Comparison of ENCODE assay signal across 11 cellular contexts in the genomic region with DNA sequence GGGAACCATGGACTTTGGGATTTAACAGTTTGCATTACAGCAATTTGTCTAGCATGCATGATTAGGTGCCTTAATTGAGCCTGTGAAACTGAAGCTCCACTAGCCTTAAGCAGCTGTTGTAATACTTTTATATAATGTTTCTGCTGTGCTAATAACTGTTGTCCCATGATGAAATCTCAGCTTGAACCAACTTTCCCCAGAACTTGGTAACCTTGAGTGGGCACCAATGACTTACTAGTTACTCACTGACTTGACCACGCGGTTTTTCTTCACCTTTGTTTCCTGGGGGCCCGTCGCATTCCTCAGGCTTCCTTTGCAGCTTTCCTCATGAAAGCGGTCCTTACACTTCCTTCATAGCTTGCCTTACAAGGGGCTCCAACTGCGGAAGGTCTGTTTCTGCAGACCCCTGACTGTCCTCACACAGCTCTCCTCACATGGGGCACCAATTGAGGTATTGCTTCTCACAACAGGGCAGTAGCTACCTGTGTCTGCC. TPM values are rescaled to one million over a fixed set of nuclear protein-coding genes. Genes with fewer than 3 reads are reported as not detected.
DNase-seq lines count a peak whose midpoint lies in the region; ATAC-seq and TF ChIP-seq lines count a peak whose summit lies in the region.
"Had no signal": no experiment of that assay in that cellular context is flagged by ENCODE, and none has a peak within 500 bp of the region (broad histone marks: within the 10 kb centered on the region; RNA-seq: fewer than 3 reads in every experiment).

No MANE protein-coding gene starts in this region.

- TF ChIP-seq CTCF in WTC11 (IDR thresholded peaks at IDR 0.05) (no peak), prostate gland (IDR thresholded peaks at IDR 0.05) (no peak), testis (IDR thresholded peaks at IDR 0.05) (no peak)

- H3K4me1 ChIP-seq in ES-I3 (ENCODE audit: insufficient read depth, low read length) (peaks cover 15% of the 10 kb centered on the region; the same call in 1 of the 2 replicates), iPS-15b (ENCODE audit: control insufficient read depth, insufficient read depth, low read length) (peaks cover 10% of the 10 kb centered on the region), prostate gland (replicated peaks) (peaks cover 12% of the 10 kb centered on the region), testis (peaks cover 4% of the 10 kb centered on the region)

- POLR2A ChIA-PET in WTC11 (lab: Charles Lee) = interaction anchor here (0.8 to 1.7 kb wide), 8 partner anchors 9 to 243 kb away, joined by 3 to 15 read pairs (median 3); a partner anchor contains a TSS

- H3K9ac ChIP-seq in ES-I3 (ENCODE audit: low read depth, low read length) (peak overlapping the region; percentile 78), iPS-15b (ENCODE audit: low read depth, low read length) (no peak overlapping the region)

- TF ChIP-seq POLR2A in prostate gland (IDR thresholded peaks at IDR 0.05) = no peak
- no peak for TF ChIP-seq POLR2A in testis (IDR thresholded peaks at IDR 0.05)

- H3K36me3 ChIP-seq in ES-I3 (ENCODE audit: insufficient read depth, low read length) = no peaks in the 10 kb centered on the region
- H3K36me3 ChIP-seq in iPS-15b (ENCODE audit: control insufficient read depth, insufficient read depth, low read length) = no peaks in the 10 kb centered on the region
- no peaks in the 10 kb centered on the region for H3K36me3 ChIP-seq in prostate gland
- H3K36me3 ChIP-seq in testis (ENCODE audit: low read depth, missing control alignments) = no peaks in the 10 kb centered on the region

- peaks cover 54% of the 10 kb centered on the region for H3K4me1 Mint-ChIP-seq in WTC11

- CTCF ChIA-PET in WTC11 (lab: Charles Lee) = interaction anchor here (0.6 to 5.2 kb wide), 20 partner anchors 11 to 298 kb away, joined by 3 to 113 read pairs (median 6); a partner anchor contains a TSS

- intact Hi-C loops in prostate gland (cut with DNase I) = no loop called here
- intact Hi-C loops in testis (cut with DNase I; ENCODE audit: low total_unique reads) = no loop called here
- intact Hi-C loops in posterior cingulate gyrus (cut with DNase I) = no loop called here

- WGBS in prostate gland = 36% methylated on average over 6 of the region's 6 CpGs
- 12 to 31% methylated on average over 5 to 6 of the region's 6 CpGs for WGBS in testis, 2 donors

- ATAC-seq in WTC11 = no peak

- H3K27ac ChIP-seq in prostate gland (peak overlapping the region; percentile 41 to 48), testis (no peak overlapping the region)

- peak overlapping the region; percentile 79 for H3K4me3 Mint-ChIP-seq in WTC11

- no peaks in the 10 kb centered on the region for H3K9me3 Mint-ChIP-seq in WTC11

- peak overlapping the region; percentile 89 for H3K27ac Mint-ChIP-seq in WTC11

- H3K9me3 ChIP-seq in ES-I3 (ENCODE audit: control insufficient read depth, insufficient read depth, low read length) (no peaks in the 10 kb centered on the region), iPS-15b (ENCODE audit: control insufficient read depth, insufficient read depth, low read length) (no peaks in the 10 kb centered on the region), prostate gland (no peaks in the 10 kb centered on the region), testis (no peaks in the 10 kb centered on the region)

- H3K4me3 ChIP-seq in iPS-15b (ENCODE audit: low read depth, low read length) (peak overlapping the region; percentile 87), prostate gland (peak overlapping the region in 1 of 2 donors; percentile 3), testis (peak overlapping the region in 1 of 2 donors; percentile 4)

- DNase-seq in WTC11 (ENCODE audit: low spot score) = no peak
- DNase-seq in prostate gland (ENCODE audit: low spot score) = no peak
- DNase-seq in GF-D8 (lab: John Stamatoyannopoulos, UW) = no peak
- DNase-seq in testis = no peak
- no peak for DNase-seq in posterior cingulate gyrus
- DNase-seq in AML-193 (lab: John Stamatoyannopoulos, UW) = no peak
- DNase-seq: central memory CD4-positive, alpha-beta T cell; NCI-H524 treated with DMSO at 0.1 percent for 48 hours had no signal

- H3K27me3 Mint-ChIP-seq in WTC11 (ENCODE audit: low read depth) = no peaks in the 10 kb centered on the region

- no peaks in the 10 kb centered on the region for H3K27me3 ChIP-seq in iPS-15b (ENCODE audit: control insufficient read depth, insufficient read depth, low read length)
- no peaks in the 10 kb centered on the region for H3K27me3 ChIP-seq in prostate gland (replicated peaks; ENCODE audit: insufficient read depth)
- no peaks in the 10 kb centered on the region for H3K27me3 ChIP-seq in testis

- H3K36me3 Mint-ChIP-seq in WTC11 = no peaks in the 10 kb centered on the region

TF ChIP-seq in WTC11, 78 proteins besides CTCF, POLR2A, EP300 and RAD21 (continues in another document):
- TF ChIP-seq FOXP1 (CRISPR knock-in tag; IDR thresholded peaks at IDR 0.05; ENCODE audit: borderline replicate concordance) = no peak
- TF ChIP-seq, protein P1, sequence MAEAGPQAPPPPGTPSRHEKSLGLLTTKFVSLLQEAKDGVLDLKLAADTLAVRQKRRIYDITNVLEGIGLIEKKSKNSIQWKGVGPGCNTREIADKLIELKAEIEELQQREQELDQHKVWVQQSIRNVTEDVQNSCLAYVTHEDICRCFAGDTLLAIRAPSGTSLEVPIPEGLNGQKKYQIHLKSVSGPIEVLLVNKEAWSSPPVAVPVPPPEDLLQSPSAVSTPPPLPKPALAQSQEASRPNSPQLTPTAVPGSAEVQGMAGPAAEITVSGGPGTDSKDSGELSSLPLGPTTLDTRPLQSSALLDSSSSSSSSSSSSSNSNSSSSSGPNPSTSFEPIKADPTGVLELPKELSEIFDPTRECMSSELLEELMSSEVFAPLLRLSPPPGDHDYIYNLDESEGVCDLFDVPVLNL (CRISPR knock-in tag; IDR thresholded peaks at IDR 0.05; ENCODE audit: borderline replicate concordance, low read depth) = no peak
- TF ChIP-seq OVOL2 (CRISPR knock-in tag; IDR thresholded peaks at IDR 0.05; ENCODE audit: borderline replicate concordance) = no peak
- TF ChIP-seq SMAD4 (CRISPR knock-in tag; IDR thresholded peaks at IDR 0.05) = no peak
- no peak for TF ChIP-seq PRRX2 (CRISPR knock-in tag; IDR thresholded peaks at IDR 0.05)
- TF ChIP-seq RORB (CRISPR knock-in tag; IDR thresholded peaks at IDR 0.05) = no peak
- TF ChIP-seq ZNF396 (CRISPR knock-in tag; IDR thresholded peaks at IDR 0.05; ENCODE audit: borderline replicate concordance) = no peak
- TF ChIP-seq NFE2L1 (CRISPR knock-in tag; IDR thresholded peaks at IDR 0.05) = no peak
- TF ChIP-seq, protein P2, sequence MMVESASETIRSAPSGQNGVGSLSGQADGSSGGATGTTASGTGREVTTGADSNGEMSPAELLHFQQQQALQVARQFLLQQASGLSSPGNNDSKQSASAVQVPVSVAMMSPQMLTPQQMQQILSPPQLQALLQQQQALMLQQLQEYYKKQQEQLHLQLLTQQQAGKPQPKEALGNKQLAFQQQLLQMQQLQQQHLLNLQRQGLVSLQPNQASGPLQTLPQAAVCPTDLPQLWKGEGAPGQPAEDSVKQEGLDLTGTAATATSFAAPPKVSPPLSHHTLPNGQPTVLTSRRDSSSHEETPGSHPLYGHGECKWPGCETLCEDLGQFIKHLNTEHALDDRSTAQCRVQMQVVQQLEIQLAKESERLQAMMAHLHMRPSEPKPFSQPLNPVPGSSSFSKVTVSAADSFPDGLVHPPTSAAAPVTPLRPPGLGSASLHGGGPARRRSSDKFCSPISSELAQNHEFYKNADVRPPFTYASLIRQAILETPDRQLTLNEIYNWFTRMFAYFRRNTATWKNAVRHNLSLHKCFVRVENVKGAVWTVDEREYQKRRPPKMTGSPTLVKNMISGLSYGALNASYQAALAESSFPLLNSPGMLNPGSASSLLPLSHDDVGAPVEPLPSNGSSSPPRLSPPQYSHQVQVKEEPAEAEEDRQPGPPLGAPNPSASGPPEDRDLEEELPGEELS (CRISPR knock-in tag; IDR thresholded peaks at IDR 0.05) = no peak
- TF ChIP-seq, protein P3, sequence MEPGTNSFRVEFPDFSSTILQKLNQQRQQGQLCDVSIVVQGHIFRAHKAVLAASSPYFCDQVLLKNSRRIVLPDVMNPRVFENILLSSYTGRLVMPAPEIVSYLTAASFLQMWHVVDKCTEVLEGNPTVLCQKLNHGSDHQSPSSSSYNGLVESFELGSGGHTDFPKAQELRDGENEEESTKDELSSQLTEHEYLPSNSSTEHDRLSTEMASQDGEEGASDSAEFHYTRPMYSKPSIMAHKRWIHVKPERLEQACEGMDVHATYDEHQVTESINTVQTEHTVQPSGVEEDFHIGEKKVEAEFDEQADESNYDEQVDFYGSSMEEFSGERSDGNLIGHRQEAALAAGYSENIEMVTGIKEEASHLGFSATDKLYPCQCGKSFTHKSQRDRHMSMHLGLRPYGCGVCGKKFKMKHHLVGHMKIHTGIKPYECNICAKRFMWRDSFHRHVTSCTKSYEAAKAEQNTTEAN (CRISPR knock-in tag; IDR thresholded peaks at IDR 0.05) = no peak
- TF ChIP-seq CREB1 (CRISPR knock-in tag; IDR thresholded peaks at IDR 0.05) = no peak

RNA-seq across cellular contexts. Expression of a gene that starts 11.2 kb away (rescaled TPM):
- total RNA-seq in WTC11 (2021) = 5.4 to 9.4 TPM (median 7.3 TPM) in 3 replicates
- total RNA-seq in prostate gland = 10 to 100 TPM in 1 of 2 donors, 1 to 10 TPM in 1; 4.0 to 33.7 TPM
- 1 to 10 TPM in 1 of 2 donors, not detected in 1; 1.4 TPM for total RNA-seq in testis
- polyA plus RNA-seq in testis (ENCODE audit: insufficient read depth, low read depth, low replicate concordance) = 0.40 TPM
- total RNA-seq: activated CD8-positive, alpha-beta memory T cell treated with anti-CD3 and anti-CD28 coated beads for 36 hours had no signal

Comparison
In these comparisons a context has a peak if more than half of its experiments do, and no peak if none do; other contexts are left out.
1. H3K27ac ChIP-seq: peak in prostate gland (2 of 2); none in testis (0 of 2).